Comparison of ENCODE assay signal across 8 cellular contexts in genomic region chr14:104138098-104138890, GRCh38. TPM values are rescaled to one million over a fixed set of nuclear protein-coding genes. Genes with fewer than 3 reads are reported as not detected.
A peak's percentile ranks its signal among the peaks of the same experiment; 100 is the strongest.
DNase-seq lines count a peak whose midpoint lies in the region; ATAC-seq and TF ChIP-seq lines count a peak whose summit lies in the region.

Gene KIF26A, plus strand, starts transcription at chr14:104138587. Its CDS starts 136 bp downstream, at chr14:104138723.

- peak within 1 kb of the TSS; percentile 30 to 39 for H3K4me3 ChIP-seq in prostate gland
- no peak within 1 kb of the TSS for H3K4me3 ChIP-seq in PC-9

- no peaks in the 10 kb centered on the region for H3K36me3 ChIP-seq in prostate gland
- H3K36me3 ChIP-seq in PC-9 (ENCODE audit: low read depth): no peaks in the 10 kb centered on the region

- BruUV-seq in PC-9 (replicated peaks; lab: Mats Ljungman, UMichigan): no TSS peak

- WGBS in prostate gland: 0% methylated on average over 8 of the region's 103 CpGs

- DNase-seq in 8988T (peak; percentile 90), HUDEP-2 (lab: John Stamatoyannopoulos, UW; ENCODE audit: unreplicated experiment in 76 of 76) (peak in 60 of 76 experiments; percentile 6 to 86 (median 62)), activated B cell treated with CpG ODN at 0.5 μM for 24 hours (no peak), glutamatergic neuron (peak; percentile 66), prostate gland (ENCODE audit: low spot score) (no peak), PC-9 (no peak), CD1c-positive myeloid dendritic cell (ENCODE audit: extremely low spot score) (no peak)

- H3K9me3 ChIP-seq in prostate gland (no peaks in the 10 kb centered on the region), PC-9 (ENCODE audit: insufficient read depth, low read depth) (no peaks in the 10 kb centered on the region)

- H3K4me1 Mint-ChIP-seq in activated B cell treated with CpG ODN at 0.5 μM for 24 hours: peaks cover 13% of the 10 kb centered on the region
- peaks cover 2% of the 10 kb centered on the region for H3K4me1 Mint-ChIP-seq in glutamatergic neuron (ENCODE audit: low read depth, unreplicated experiment)

- peak within 1 kb of the TSS; percentile 66 for H3K4me3 Mint-ChIP-seq in activated B cell treated with CpG ODN at 0.5 μM for 24 hours
- peak within 1 kb of the TSS; percentile 64 for H3K4me3 Mint-ChIP-seq in glutamatergic neuron (ENCODE audit: unreplicated experiment)

- no peak within 1 kb of the TSS for H3K27ac ChIP-seq in prostate gland
- no peak within 1 kb of the TSS for H3K27ac ChIP-seq in PC-9

- no peak for TF ChIP-seq POLR2A in prostate gland (IDR thresholded peaks at IDR 0.05)

- no peak for TF ChIP-seq CTCF in activated B cell treated with CpG ODN at 0.5 μM for 24 hours (IDR thresholded peaks at IDR 0.05)
- TF ChIP-seq CTCF in glutamatergic neuron (IDR thresholded peaks at IDR 0.05; ENCODE audit: partially characterized antibody, unreplicated experiment): no peak
- TF ChIP-seq CTCF in prostate gland (IDR thresholded peaks at IDR 0.05): no peak
- TF ChIP-seq CTCF in PC-9 (conservative IDR thresholded peaks at IDR 0.05): no peak

- H3K27me3 Mint-ChIP-seq in activated B cell treated with CpG ODN at 0.5 μM for 24 hours: peaks cover 29% of the 10 kb centered on the region
- H3K27me3 Mint-ChIP-seq in glutamatergic neuron (ENCODE audit: unreplicated experiment): peaks cover 4% of the 10 kb centered on the region

- H3K36me3 Mint-ChIP-seq in activated B cell treated with CpG ODN at 0.5 μM for 24 hours (ENCODE audit: low read depth) (no peaks in the 10 kb centered on the region), glutamatergic neuron (ENCODE audit: unreplicated experiment) (no peaks in the 10 kb centered on the region)

- H3K9me2 ChIP-seq in PC-9 (ENCODE audit: insufficient read depth): no peaks in the 10 kb centered on the region

- no peak within 1 kb of the TSS for H3K27ac Mint-ChIP-seq in activated B cell treated with CpG ODN at 0.5 μM for 24 hours
- no peak within 1 kb of the TSS for H3K27ac Mint-ChIP-seq in glutamatergic neuron (ENCODE audit: unreplicated experiment)

- H2AFZ ChIP-seq in PC-9: no peak within 1 kb of the TSS

- H3K4me2 ChIP-seq in PC-9: no peak within 1 kb of the TSS

- H4K20me1 ChIP-seq in PC-9 (ENCODE audit: insufficient read depth): no peaks in the 10 kb centered on the region

- CTCF ChIA-PET in activated B cell treated with CpG ODN at 0.5 μM for 24 hours (lab: Charles Lee): interaction anchor here (0.7 to 1.1 kb wide), 3 partner anchors 424 to 501 kb away, joined by 3 to 7 read pairs (median 3); no protein-coding TSS in a partner anchor
- CTCF ChIA-PET in PC-9 (lab: Charles Lee): no interaction called here

- H3K4me1 ChIP-seq in prostate gland (replicated peaks) (peaks cover 4% of the 10 kb centered on the region), PC-9 (replicated peaks; ENCODE audit: insufficient read depth) (no peaks in the 10 kb centered on the region)

- H3K27me3 ChIP-seq in prostate gland (replicated peaks; ENCODE audit: insufficient read depth) (peaks cover 27% of the 10 kb centered on the region), PC-9 (ENCODE audit: insufficient read depth, low read depth) (peaks cover 36% of the 10 kb centered on the region)

- intact Hi-C loops in activated B cell treated with CpG ODN at 0.5 μM for 24 hours (cut with micrococcal nuclease): no loop called here
- intact Hi-C loops in prostate gland (cut with DNase I): loop anchor here (2.0 to 10.0 kb wide), 3 partner anchors 237 to 499 kb away; no protein-coding TSS in a partner anchor
- intact Hi-C loops in PC-9 (cut with micrococcal nuclease; ENCODE audit: unreplicated experiment): loop anchor here (5.0 kb wide), 1 partner anchor 504 kb away; no protein-coding TSS in a partner anchor

- peak; percentile 32 for ATAC-seq in activated B cell treated with CpG ODN at 0.5 μM for 24 hours (ENCODE audit: low read depth)
- ATAC-seq in HG02610 (IDR thresholded peaks at IDR 0.05; ENCODE audit: unreplicated experiment): no peak

- H3K9me3 Mint-ChIP-seq in activated B cell treated with CpG ODN at 0.5 μM for 24 hours (no peaks in the 10 kb centered on the region), glutamatergic neuron (ENCODE audit: unreplicated experiment) (peaks cover 3% of the 10 kb centered on the region)

- no peaks in the 10 kb centered on the region for H3K79me2 ChIP-seq in PC-9 (ENCODE audit: low read depth)

- H3F3A ChIP-seq in PC-9 (ENCODE audit: insufficient read depth, low read depth): no peaks in the 10 kb centered on the region

- POLR2A ChIA-PET in activated B cell treated with CpG ODN at 0.5 μM for 24 hours (lab: Charles Lee): no interaction called here
- POLR2A ChIA-PET in PC-9 (lab: Charles Lee; ENCODE audit: unreplicated experiment): no interaction called here

RNA-seq across cellular contexts. Expression of gene KIF26A, which starts in this region (rescaled TPM):
- total RNA-seq in activated B cell treated with CpG ODN at 0.5 μM for 24 hours (not detected in 2 replicates), glutamatergic neuron (ENCODE audit: unreplicated experiment) (5.9 TPM), prostate gland (10 to 100 TPM in 1 of 2 donors, 1 to 10 TPM in 1; 1.6 to 13.9 TPM), PC-9 (2021) (0.17 and 0.53 TPM in 2 replicates)

Comparison
In these comparisons a context has a peak if more than half of its experiments do, and no peak if none do; other contexts are left out.
1. Peak in ATAC-seq in activated B cell treated with CpG ODN at 0.5 μM for 24 hours; RNA of the gene not detected or under 1 TPM.
2. DNase-seq: peak in 8988T (single experiment), HUDEP-2 (60 of 76) and glutamatergic neuron (single experiment); none in activated B cell treated with CpG ODN at 0.5 μM for 24 hours (single experiment), prostate gland (single experiment), PC-9 (0 of 2) and CD1c-positive myeloid dendritic cell (single experiment).